13 cellular contexts compared by ENCODE assay signal in genomic region chr4:15234585-15235126, GRCh38.
A peak's percentile ranks its signal among the peaks of the same experiment; 100 is the strongest.
DNase-seq lines count a peak whose midpoint lies in the region; ATAC-seq, FAIRE-seq and TF ChIP-seq lines count a peak whose summit lies in the region.
"Had no signal": no experiment of that assay in that cellular context is flagged by ENCODE, and none has a peak within 500 bp of the region (broad histone marks: within the 10 kb centered on the region; RNA-seq: fewer than 3 reads in every experiment).

No MANE protein-coding gene starts in this region.

- peaks cover 56% of the 10 kb centered on the region for H3K4me1 Mint-ChIP-seq in stimulated activated naive CD8-positive, alpha-beta T cell treated with anti-CD3 and anti-CD28 coated beads, Interleukin-15, Interleukin-2, amounts not matched to agents 100 ng/mL and 50 ng/mL, for 24 hours (ENCODE audit: low read depth)
- H3K4me1 Mint-ChIP-seq in astrocyte (ENCODE audit: low read depth, unreplicated experiment), result peaks cover 55% of the 10 kb centered on the region
- H3K4me1 Mint-ChIP-seq in CD4-positive, alpha-beta memory T cell, result peaks cover 18 to 32% (median 27%) of the 10 kb centered on the region in 4 donors

- no peak overlapping the region for H2AFZ ChIP-seq in astrocyte (ENCODE audit: low read depth, low read length)
- no peak overlapping the region for H2AFZ ChIP-seq in keratinocyte (ENCODE audit: control insufficient read depth, low read length)

- no peak overlapping the region for H2BK5ac ChIP-seq in mesendoderm (ENCODE audit: low read length)

- no peak overlapping the region for H2BK15ac ChIP-seq in mesendoderm (replicated peaks; ENCODE audit: low read depth)

- H3K9me1 ChIP-seq in keratinocyte (ENCODE audit: control insufficient read depth, extremely low read depth, insufficient read depth, low read length), result no peaks in the 10 kb centered on the region

- peak overlapping the region; percentile 13 for H3K4me3 ChIP-seq in astrocyte (ENCODE audit: insufficient read depth, low read depth, low read length)
- no peak overlapping the region for H3K4me3 ChIP-seq in keratinocyte (ENCODE audit: control insufficient read depth in 2 of 3, extremely low read depth in 1 of 3, insufficient read depth in 2 of 3, low read depth in 1 of 3, low read length in 3 of 3)
- H3K4me3 ChIP-seq in CD4-positive, alpha-beta memory T cell (ENCODE audit: low read length in 2 of 2), result no peak overlapping the region
- no peak overlapping the region for H3K4me3 ChIP-seq in mesendoderm (ENCODE audit: low read length)

- H4K20me1 ChIP-seq in astrocyte (ENCODE audit: insufficient read depth, low read length) (no peaks in the 10 kb centered on the region), keratinocyte (ENCODE audit: control insufficient read depth, extremely low read depth, insufficient read depth, low read length) (peaks cover 4% of the 10 kb centered on the region)

- peaks cover 45% of the 10 kb centered on the region for H3K4me1 ChIP-seq in astrocyte (ENCODE audit: insufficient read depth, low read length)
- H3K4me1 ChIP-seq in keratinocyte (ENCODE audit: control insufficient read depth, extremely low read depth, insufficient read depth, low read length), result peaks cover 24% of the 10 kb centered on the region
- H3K4me1 ChIP-seq in CD4-positive, alpha-beta memory T cell (ENCODE audit: insufficient read depth, low read length), result peaks cover 27% of the 10 kb centered on the region
- peaks cover 5% of the 10 kb centered on the region for H3K4me1 ChIP-seq in mesendoderm (ENCODE audit: control insufficient read depth, low read depth, low read length)

- H3K56ac ChIP-seq in mesendoderm (ENCODE audit: low read length), result no peak overlapping the region

- DNase-seq in stimulated activated naive CD8-positive, alpha-beta T cell treated with anti-CD3 and anti-CD28 coated beads, Interleukin-15, Interleukin-2, amounts not matched to agents 100 U/mL and 50 U/mL, for 24 hours, result no peak
- peak; percentile 96 for DNase-seq in astrocyte (ENCODE audit: low read depth)
- DNase-seq in keratinocyte (ENCODE audit: low read depth, low spot score), result peak; percentile 55
- DNase-seq in CD4-positive, alpha-beta memory T cell, result no peak
- no peak for DNase-seq in mesendoderm
- no peak for DNase-seq in retina
- DNase-seq: NCI-H2081 treated with DMSO at 0.1 percent for 48 hours; stimulated activated CD4-positive, alpha-beta T cell treated with anti-CD3 and anti-CD28 coated beads, Interleukin-4, amount 100 ng/mL, for 1 hour had no signal

- peak; percentile 99 for FAIRE-seq in astrocyte (lab: Jason Lieb, UNC)
- FAIRE-seq in keratinocyte (lab: Jason Lieb, UNC), result peak; percentile 93

- no peak overlapping the region for H3K18ac ChIP-seq in mesendoderm (ENCODE audit: low read length)

- H3K4me3 Mint-ChIP-seq in stimulated activated naive CD8-positive, alpha-beta T cell treated with anti-CD3 and anti-CD28 coated beads, Interleukin-15, Interleukin-2, amounts not matched to agents 100 ng/mL and 50 ng/mL, for 24 hours, result no peak overlapping the region
- peak overlapping the region; percentile 20 for H3K4me3 Mint-ChIP-seq in astrocyte (ENCODE audit: unreplicated experiment)
- H3K4me3 Mint-ChIP-seq in CD4-positive, alpha-beta memory T cell, result peak overlapping the region in 2 of 8 donors; percentile 71 to 73

- H4K8ac ChIP-seq in mesendoderm (ENCODE audit: low read depth, low read length), result no peak overlapping the region

- H3K4ac ChIP-seq in mesendoderm (ENCODE audit: low read depth, low read length), result no peak overlapping the region

- H3K4me2 ChIP-seq in astrocyte (ENCODE audit: low read length), result peak overlapping the region; percentile 78
- no peak overlapping the region for H3K4me2 ChIP-seq in keratinocyte (ENCODE audit: control insufficient read depth, extremely low read depth, insufficient read depth, low read depth, low read length)
- no peak overlapping the region for H3K4me2 ChIP-seq in mesendoderm (ENCODE audit: low read length)

- no CpG with 5 or more reads among the region's 3 CpGs for WGBS in mesendoderm (ENCODE audit: extremely low coverage, insufficient coverage, low lambda C conversion rate)

- no peak overlapping the region for H4K5ac ChIP-seq in mesendoderm (ENCODE audit: low read length)

- no peak for ATAC-seq in stimulated activated naive CD8-positive, alpha-beta T cell treated with anti-CD3 and anti-CD28 coated beads, Interleukin-15, Interleukin-2, amounts not matched to agents 100 U/mL and 50 U/mL, for 24 hours
- ATAC-seq in HG03378 (IDR thresholded peaks at IDR 0.05; ENCODE audit: unreplicated experiment), result no peak

- H3K27ac Mint-ChIP-seq in stimulated activated naive CD8-positive, alpha-beta T cell treated with anti-CD3 and anti-CD28 coated beads, Interleukin-15, Interleukin-2, amounts not matched to agents 100 ng/mL and 50 ng/mL, for 24 hours, result peak overlapping the region; percentile 72
- peak overlapping the region; percentile 63 for H3K27ac Mint-ChIP-seq in astrocyte (ENCODE audit: unreplicated experiment)
- H3K27ac Mint-ChIP-seq in CD4-positive, alpha-beta memory T cell, result peak overlapping the region in 2 of 7 donors; percentile 26 to 48
- H3K27ac Mint-ChIP-seq: activated T-helper 1 cell treated with anti-CD3 and anti-CD28 coated beads, Interleukin-12 subunit alpha, Interleukin-12 subunit beta, Interleukin-2, Interleukin-4 antibody, amounts not matched to agents 30 ng/mL and 10 ng/mL and 1 ng/mL, durations not matched to agents 14 hours and 24 hours and 36 hours; memory B cell had no signal

- H2BK120ac ChIP-seq in mesendoderm (ENCODE audit: low read depth, low read length), result no peak overlapping the region

- H3K79me1 ChIP-seq in mesendoderm (ENCODE audit: low read length), result no peaks in the 10 kb centered on the region

- H3K23ac ChIP-seq in mesendoderm (ENCODE audit: low read length), result no peak overlapping the region

- H3K9me3 Mint-ChIP-seq in stimulated activated naive CD8-positive, alpha-beta T cell treated with anti-CD3 and anti-CD28 coated beads, Interleukin-15, Interleukin-2, amounts not matched to agents 100 ng/mL and 50 ng/mL, for 24 hours, result no peaks in the 10 kb centered on the region
- no peaks in the 10 kb centered on the region for H3K9me3 Mint-ChIP-seq in astrocyte (ENCODE audit: unreplicated experiment)
- peaks cover 0 to 1% (median 0%) of the 10 kb centered on the region in 8 donors for H3K9me3 Mint-ChIP-seq in CD4-positive, alpha-beta memory T cell
- H3K9me3 Mint-ChIP-seq: activated T-helper 1 cell treated with anti-CD3 and anti-CD28 coated beads, Interleukin-12 subunit alpha, Interleukin-12 subunit beta, Interleukin-2, Interleukin-4 antibody, amounts not matched to agents 30 ng/mL and 10 ng/mL and 1 ng/mL, durations not matched to agents 14 hours and 24 hours and 36 hours; memory B cell; T-helper 1 cell treated with Interleukin-12 subunit alpha and Interleukin-12 subunit beta and Interleukin-4 antibody, amounts not matched to agents 30 μg/mL and 1 μg/mL, for 36 hours had no signal

- no peak overlapping the region for H2AK5ac ChIP-seq in mesendoderm (ENCODE audit: low read length)

- POLR2A ChIA-PET in CD4-positive, alpha-beta memory T cell (lab: Charles Lee; ENCODE audit: partially characterized antibody), result no interaction called here

- no peaks in the 10 kb centered on the region for H3K79me2 ChIP-seq in astrocyte (ENCODE audit: insufficient read depth, low read length)
- no peaks in the 10 kb centered on the region for H3K79me2 ChIP-seq in keratinocyte (ENCODE audit: control insufficient read depth, insufficient read depth, low read length)
- H3K79me2 ChIP-seq in mesendoderm (ENCODE audit: control insufficient read depth, insufficient read depth, low read length), result no peaks in the 10 kb centered on the region

- H3K27me3 ChIP-seq in astrocyte (ENCODE audit: insufficient read depth, low read length) (peaks cover 4% of the 10 kb centered on the region), keratinocyte (ENCODE audit: control insufficient read depth, extremely low read depth, insufficient read depth, low read length) (peaks cover 15% of the 10 kb centered on the region), mesendoderm (ENCODE audit: insufficient read depth, low read length, poor library complexity) (no peaks in the 10 kb centered on the region)
- H3K27me3 ChIP-seq in CD4-positive, alpha-beta memory T cell (ENCODE audit: insufficient read depth, low read length), result no peaks in the 10 kb centered on the region

- intact Hi-C loops in CD4-positive, alpha-beta memory T cell (cut with micrococcal nuclease), result loop anchor here (5.0 kb wide), 1 partner anchor 768 kb away; no protein-coding TSS in a partner anchor

- H3K9me3 ChIP-seq in astrocyte (ENCODE audit: insufficient read depth, low read depth, low read length) (no peaks in the 10 kb centered on the region), keratinocyte (ENCODE audit: control insufficient read depth, low read depth, low read length) (no peaks in the 10 kb centered on the region)
- no peaks in the 10 kb centered on the region for H3K9me3 ChIP-seq in CD4-positive, alpha-beta memory T cell (ENCODE audit: control insufficient read depth in 1 of 2, low read length in 2 of 2)

- H3K36me3 Mint-ChIP-seq in stimulated activated naive CD8-positive, alpha-beta T cell treated with anti-CD3 and anti-CD28 coated beads, Interleukin-15, Interleukin-2, amounts not matched to agents 100 ng/mL and 50 ng/mL, for 24 hours (ENCODE audit: low read depth), result no peaks in the 10 kb centered on the region
- no peaks in the 10 kb centered on the region for H3K36me3 Mint-ChIP-seq in astrocyte (ENCODE audit: low read depth, unreplicated experiment)
- no peaks in the 10 kb centered on the region for H3K36me3 Mint-ChIP-seq in CD4-positive, alpha-beta memory T cell
- H3K36me3 Mint-ChIP-seq: memory B cell had no signal

- dilution Hi-C loops in keratinocyte (cut with MboI; ENCODE audit: extremely low pct_ligation_motif_present, low sequenced_read_pairs), result loop anchor here (25.0 kb wide), 1 partner anchor 228 kb away; the partner anchor contains the start of gene CC2D2A

- H3K9ac ChIP-seq in astrocyte (ENCODE audit: low read length) (peak overlapping the region; percentile 75), keratinocyte (ENCODE audit: control insufficient read depth, extremely low read depth, insufficient read depth, low read length) (no peak overlapping the region), mesendoderm (ENCODE audit: low read length) (no peak overlapping the region)

- peak overlapping the region; percentile 89 for H3K27ac ChIP-seq in astrocyte (ENCODE audit: low read depth, low read length)
- H3K27ac ChIP-seq in keratinocyte (ENCODE audit: control insufficient read depth, insufficient read depth, low read length), result no peak overlapping the region
- H3K27ac ChIP-seq in CD4-positive, alpha-beta memory T cell (ENCODE audit: low read depth, low read length), result no peak overlapping the region
- H3K27ac ChIP-seq in mesendoderm (ENCODE audit: low read depth, low read length), result no peak overlapping the region

- CTCF ChIA-PET in CD4-positive, alpha-beta memory T cell (lab: Charles Lee; ENCODE audit: partially characterized antibody), result no interaction called here

- H3K36me3 ChIP-seq in astrocyte (ENCODE audit: insufficient read depth, low read length), result no peaks in the 10 kb centered on the region
- no peaks in the 10 kb centered on the region for H3K36me3 ChIP-seq in keratinocyte (ENCODE audit: control insufficient read depth in 2 of 2, extremely low read depth in 1 of 2, insufficient read depth in 2 of 2, low read length in 2 of 2)
- H3K36me3 ChIP-seq in CD4-positive, alpha-beta memory T cell (ENCODE audit: insufficient read depth, low read length), result no peaks in the 10 kb centered on the region
- no peaks in the 10 kb centered on the region for H3K36me3 ChIP-seq in mesendoderm (ENCODE audit: control insufficient read depth, insufficient read depth, low read length)

- no peak for TF ChIP-seq CTCF in astrocyte (IDR thresholded peaks at IDR 0.05; ENCODE audit: insufficient read depth, low read depth, low read length)
- no peak for TF ChIP-seq CTCF in keratinocyte (optimal IDR thresholded peaks at IDR 0.05 in 1 of 3, IDR thresholded peaks at IDR 0.05 in 1 of 3, conservative IDR thresholded peaks at IDR 0.05 in 1 of 3; ENCODE audit: extremely low read depth in 1 of 3, insufficient read depth in 2 of 3, low read length in 3 of 3)

- no peaks in the 10 kb centered on the region for H3K27me3 Mint-ChIP-seq in stimulated activated naive CD8-positive, alpha-beta T cell treated with anti-CD3 and anti-CD28 coated beads, Interleukin-15, Interleukin-2, amounts not matched to agents 100 ng/mL and 50 ng/mL, for 24 hours
- no peaks in the 10 kb centered on the region for H3K27me3 Mint-ChIP-seq in astrocyte (ENCODE audit: low read depth, unreplicated experiment)
- H3K27me3 Mint-ChIP-seq in CD4-positive, alpha-beta memory T cell, result peaks cover 0 to 2% of the 10 kb centered on the region in 2 donors
- H3K27me3 Mint-ChIP-seq: memory B cell had no signal

Comparison
In these comparisons a context has a peak if more than half of its experiments do, and no peak if none do; other contexts are left out.
1. DNase-seq: peak in astrocyte (single experiment) and keratinocyte (single experiment); none in stimulated activated naive CD8-positive, alpha-beta T cell treated with anti-CD3 and anti-CD28 coated beads, Interleukin-15, Interleukin-2, amounts not matched to agents 100 U/mL and 50 U/mL, for 24 hours (single experiment), CD4-positive, alpha-beta memory T cell (0 of 5), mesendoderm (single experiment) and retina (single experiment).